8 cellular contexts compared by ENCODE assay signal in genomic region chr19:24086974-24087595, GRCh38. TPM values are rescaled to one million over a fixed set of nuclear protein-coding genes. Genes with fewer than 3 reads are reported as not detected.
DNase-seq lines count a peak whose midpoint lies in the region; ATAC-seq and FAIRE-seq lines count a peak whose summit lies in the region.

Gene ZNF254, plus strand, starts transcription at chr19:24087187. Its CDS starts 121 bp downstream, at chr19:24087308.

- FAIRE-seq in endometrium (lab: Jason Lieb, UNC), result peak; percentile 97

- ATAC-seq in GM18867 (IDR thresholded peaks at IDR 0.05; ENCODE audit: unreplicated experiment) (peak; percentile 97), HG03108 (IDR thresholded peaks at IDR 0.05; ENCODE audit: unreplicated experiment) (peak; percentile 100)

- DNase-seq in 8988T, result peak; percentile 29
- peak; percentile 70 for DNase-seq in NCI-H774 (lab: John Stamatoyannopoulos, UW)
- DNase-seq in activated CD8-positive, alpha-beta memory T cell treated with anti-CD3 and anti-CD28 coated beads, Interleukin-2, amount 50 U/mL, for 24 hours (ENCODE audit: extremely low read depth), result peak; percentile 76
- peak; percentile 91 for DNase-seq in mesenteric fat pad (ENCODE audit: low spot score)
- DNase-seq in stimulated activated CD8-positive, alpha-beta memory T cell treated with anti-CD3 and anti-CD28 coated beads, Interleukin-15, amount 100 ng/mL, for 1 hour (ENCODE audit: low read depth), result peak; percentile 47

RNA-seq across cellular contexts. Expression of gene ZNF254, which starts in this region (rescaled TPM):
- total RNA-seq in mesenteric fat pad, result 10.2 TPM

Comparison
In these comparisons a context has a peak if more than half of its experiments do, and no peak if none do; other contexts are left out.
1. Peak in every context shown above with its lines: DNase-seq and ATAC-seq.
2. DNase-seq: peak in every context shown above with its lines; median percentile 91 in mesenteric fat pad; 76 in activated CD8-positive, alpha-beta memory T cell treated with anti-CD3 and anti-CD28 coated beads, Interleukin-2, amount 50 U/mL, for 24 hours; 70 in NCI-H774; 47 in stimulated activated CD8-positive, alpha-beta memory T cell treated with anti-CD3 and anti-CD28 coated beads, Interleukin-15, amount 100 ng/mL, for 1 hour; 29 in 8988T.